Comparison of ENCODE assay signal across 25 cellular contexts in the genomic region with DNA sequence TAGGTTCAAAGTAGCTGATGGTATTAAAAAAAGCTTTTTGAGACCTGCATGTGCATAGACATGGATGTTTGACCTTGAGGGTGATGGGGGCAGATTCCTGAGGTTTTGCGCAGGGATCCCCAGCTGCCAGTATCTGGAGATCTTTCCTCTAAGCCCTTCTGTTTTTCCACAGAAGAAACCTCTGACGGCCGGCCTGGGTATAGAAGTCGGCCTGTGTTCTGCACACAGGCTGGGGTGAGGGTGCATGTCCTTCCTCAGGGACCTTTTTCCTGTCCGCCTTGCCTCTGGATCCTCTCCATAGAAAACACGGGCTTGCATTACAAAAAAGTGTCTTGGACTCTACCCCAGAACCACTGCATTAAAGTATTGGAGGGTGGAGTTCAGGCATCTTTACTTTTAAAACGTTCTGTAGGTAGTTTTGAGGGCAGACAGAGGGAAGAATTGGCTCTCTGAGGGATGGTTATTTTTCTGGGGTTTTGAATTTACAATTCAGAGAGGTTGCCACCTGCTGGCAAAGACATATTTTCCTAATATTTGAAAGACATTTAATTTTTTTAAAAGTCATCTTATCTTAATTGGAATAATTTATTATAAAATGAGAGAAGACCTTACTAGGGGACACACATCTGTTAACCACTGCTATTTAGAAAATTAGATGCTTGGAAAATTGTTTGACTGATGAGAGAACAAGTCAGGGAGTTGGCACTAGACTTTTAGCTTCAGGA.
DNase-seq lines count a peak whose midpoint lies in the region; ATAC-seq, FAIRE-seq and TF ChIP-seq lines count a peak whose summit lies in the region.
"Had no signal": no experiment of that assay in that cellular context is flagged by ENCODE, and none has a peak within 500 bp of the region (broad histone marks: within the 10 kb centered on the region; RNA-seq: fewer than 3 reads in every experiment).

No MANE protein-coding gene starts in this region.

- BruUV-seq in Panc1 (replicated peaks; lab: Mats Ljungman, UMichigan): no TSS peak

- H3K4me3 ChIP-seq in Panc1 (ENCODE audit: low read depth in 2 of 2, low read length in 2 of 2) (no peak overlapping the region), epithelial cell of proximal tubule (ENCODE audit: low read depth, low read length) (no peak overlapping the region)
- H3K4me3 ChIP-seq: dorsolateral prefrontal cortex, gastroesophageal sphincter, GM23338, spleen, uterus had no signal

- no peaks in the 10 kb centered on the region for H3K4me1 ChIP-seq in Panc1 (ENCODE audit: control insufficient read depth, insufficient read depth, low read length)
- H3K4me1 ChIP-seq: spleen, uterus had no signal

- no peaks in the 10 kb centered on the region for H3K27me3 ChIP-seq in Panc1 (ENCODE audit: control insufficient read depth, insufficient read depth, low read length)
- H3K27me3 ChIP-seq: spleen, uterus had no signal

- H3K27ac ChIP-seq in 22Rv1 (no peak overlapping the region), Panc1 (ENCODE audit: low read length) (no peak overlapping the region)
- H3K27ac ChIP-seq: dorsolateral prefrontal cortex, gastroesophageal sphincter, spleen, uterus had no signal

- POLR2A ChIA-PET in Panc1 (lab: Charles Lee): no interaction called here

- no peaks in the 10 kb centered on the region for H3K36me3 ChIP-seq in Panc1 (ENCODE audit: control insufficient read depth, insufficient read depth, low read length)
- H3K36me3 ChIP-seq: gastroesophageal sphincter, spleen, uterus had no signal

- no peaks in the 10 kb centered on the region for H3K9me3 ChIP-seq in Panc1 (ENCODE audit: control insufficient read depth, insufficient read depth, low read depth, low read length)
- H3K9me3 ChIP-seq: gastroesophageal sphincter, spleen, uterus had no signal

- DNase-seq in HT1080 (ENCODE audit: low read depth) (peak; percentile 28), Panc1 (ENCODE audit: low read depth, low spot score) (no peak), epithelial cell of proximal tubule (ENCODE audit: low read depth) (no peak), cardiac septum (ENCODE audit: low spot score) (no peak), HTR-8/SVneo (ENCODE audit: insufficient read length, low spot score) (no peak), AG08396 (ENCODE audit: low spot score) (no peak)
- no peak for DNase-seq in stimulated activated CD4-positive, alpha-beta T cell treated with anti-CD3 and anti-CD28 coated beads, Interleukin-2, amount 100 ng/mL, for 48 hours
- DNase-seq: activated CD4-positive, alpha-beta T cell treated with anti-CD3 and anti-CD28 coated beads, Interleukin-2, amount 10 ng/mL, durations not matched to agents 7 days and 5 days; activated CD8-positive, alpha-beta memory T cell treated with anti-CD3 and anti-CD28 coated beads, Interleukin-2, amount 50 U/mL, for 4 hours; activated naive CD8-positive, alpha-beta T cell treated with anti-CD3 and anti-CD28 coated beads, Interleukin-2, amount 50 U/mL, for 24 hours; CD8-positive, alpha-beta T cell; dorsolateral prefrontal cortex; EL; mesendoderm; NCI-H1694; NCI-H226; SIG-M5; spleen; stimulated activated CD8-positive, alpha-beta memory T cell treated with anti-CD3 and anti-CD28 coated beads, Interleukin-4, amount 100 ng/mL, for 48 hours; T-cell; uterus had no signal

- no peak for FAIRE-seq in HTR-8/SVneo (lab: Jason Lieb, UNC)
- FAIRE-seq: bronchial epithelial cell had no signal

- intact Hi-C loops in Panc1 (cut with micrococcal nuclease; ENCODE audit: unreplicated experiment): no loop called here
- intact Hi-C loops in cardiac septum (cut with DNase I): no loop called here

- TF ChIP-seq CTCF in 22Rv1 (IDR thresholded peaks at IDR 0.05) (peak; percentile 35; the same call in 1 of the 2 replicates), Panc1 (IDR thresholded peaks at IDR 0.05) (peak; percentile 32; the same call in 1 of the 2 replicates), epithelial cell of proximal tubule (conservative IDR thresholded peaks at IDR 0.05; ENCODE audit: low read depth, low read length) (peak; percentile 9)

- ATAC-seq in Panc1: no peak
- ATAC-seq: activated naive CD8-positive, alpha-beta T cell treated with anti-CD3 and anti-CD28 coated beads, Interleukin-2, amount 50 U/mL, for 24 hours; CD8-positive, alpha-beta T cell; gastroesophageal sphincter; GM23338; T-cell had no signal

- CTCF ChIA-PET in Panc1 (lab: Charles Lee): no interaction called here

- in situ Hi-C loops in Panc1 (cut with HindIII; ENCODE audit: low pct_unique_long_range_greater_than_20kb, low sequenced_read_pairs): no loop called here
